In genomic region chr6:99612551-99613397, GRCh38 we compare ENCODE assay signal across 9 cellular contexts. TPM values are rescaled to one million over a fixed set of nuclear protein-coding genes. Genes with fewer than 3 reads are reported as not detected.
A peak's percentile ranks its signal among the peaks of the same experiment; 100 is the strongest.
DNase-seq lines count a peak whose midpoint lies in the region; ATAC-seq and TF ChIP-seq lines count a peak whose summit lies in the region.
"Had no signal": no experiment of that assay in that cellular context is flagged by ENCODE, and none has a peak within 500 bp of the region (broad histone marks: within the 10 kb centered on the region; RNA-seq: fewer than 3 reads in every experiment).

No MANE protein-coding gene starts in this region.

- no TSS peak for BruUV-seq in IMR-90 (replicated peaks; lab: Mats Ljungman, UMichigan)

- no peaks in the 10 kb centered on the region for H3K79me1 ChIP-seq in IMR-90 (ENCODE audit: low read depth in 1 of 2, low read length in 2 of 2)

- CTCF ChIA-PET in IMR-90 (lab: Yijun Ruan, JAX), result no interaction called here

- H3K36me3 ChIP-seq in IMR-90 (ENCODE audit: control insufficient read depth, insufficient read depth, low read length), result no peaks in the 10 kb centered on the region

- H3K4me3 ChIP-seq in IMR-90 (ENCODE audit: insufficient read depth, low read depth, low read length) (peak overlapping the region; percentile 12), fibroblast of the aortic adventitia (ENCODE audit: low read depth, low read length) (peak overlapping the region; percentile 35)

- peaks cover 4% of the 10 kb centered on the region for H3K36me3 Mint-ChIP-seq in activated CD4-positive, alpha-beta T cell treated with anti-CD3 and anti-CD28 coated beads, Interleukin-2, amount 10 ng/mL, durations not matched to agents 24 days and 14 days (ENCODE audit: low read depth)

- no peak overlapping the region for H2BK20ac ChIP-seq in IMR-90 (ENCODE audit: low read depth, low read length)

- no peak overlapping the region for H4K5ac ChIP-seq in IMR-90 (ENCODE audit: low read depth, low read length)

- no peak overlapping the region for H3K56ac ChIP-seq in IMR-90 (ENCODE audit: extremely low read depth, insufficient read depth, low read length)

- H3K27ac Mint-ChIP-seq in activated CD4-positive, alpha-beta T cell treated with anti-CD3 and anti-CD28 coated beads, Interleukin-2, amount 10 ng/mL, durations not matched to agents 24 days and 14 days, result no peak overlapping the region

- no peak overlapping the region for H4K8ac ChIP-seq in IMR-90 (ENCODE audit: low read depth in 2 of 2, low read length in 2 of 2)

- H2BK120ac ChIP-seq in IMR-90 (ENCODE audit: low read depth, low read length), result no peak overlapping the region

- H3K9me1 ChIP-seq in IMR-90 (ENCODE audit: insufficient read depth, low read length), result peaks cover 3% of the 10 kb centered on the region; the same call in 1 of the 2 replicates

- no peak for TF ChIP-seq POLR2A in IMR-90 (IDR thresholded peaks at IDR 0.05; ENCODE audit: low read depth, low read length)

- no peak overlapping the region for H2BK5ac ChIP-seq in IMR-90 (ENCODE audit: low read depth, low read length, poor library complexity, severe bottlenecking)

- peak overlapping the region; percentile 81 for H2AFZ ChIP-seq in IMR-90 (replicated peaks; ENCODE audit: low read length, poor library complexity)

- peaks cover 31% of the 10 kb centered on the region for H3K4me1 Mint-ChIP-seq in activated CD4-positive, alpha-beta T cell treated with anti-CD3 and anti-CD28 coated beads, Interleukin-2, amount 10 ng/mL, durations not matched to agents 24 days and 14 days

- H3K4ac ChIP-seq in IMR-90 (ENCODE audit: low read depth, low read length), result no peak overlapping the region

- H3K9ac ChIP-seq in IMR-90 (ENCODE audit: low read depth, low read length), result no peak overlapping the region

- no peak for ATAC-seq in IMR-90 (ENCODE audit: low read depth)
- peak; percentile 11 for ATAC-seq in stimulated activated naive CD8-positive, alpha-beta T cell treated with anti-CD3 and anti-CD28 coated beads, Interleukin-15, Interleukin-2, amounts not matched to agents 100 U/mL and 50 U/mL, for 24 hours
- ATAC-seq in HG02981 (IDR thresholded peaks at IDR 0.05; ENCODE audit: unreplicated experiment), result no peak

- peak overlapping the region; percentile 32 for H3K4me3 Mint-ChIP-seq in activated CD4-positive, alpha-beta T cell treated with anti-CD3 and anti-CD28 coated beads, Interleukin-2, amount 10 ng/mL, durations not matched to agents 24 days and 14 days

- H3K4me2 ChIP-seq in IMR-90 (ENCODE audit: low read depth, low read length), result peak overlapping the region; percentile 81; the same call in 1 of the 2 replicates

- POLR2A ChIA-PET in IMR-90 (lab: Charles Lee; ENCODE audit: unreplicated experiment), result no interaction called here

- dilution Hi-C loops in IMR-90 (cut with HindIII; ENCODE audit: low sequenced_read_pairs, unreplicated experiment), result no loop called here

- no peak for TF ChIP-seq CTCF in IMR-90 (conservative IDR thresholded peaks at IDR 0.05; ENCODE audit: low read depth, low read length)
- no peak for TF ChIP-seq CTCF in fibroblast of the aortic adventitia (IDR thresholded peaks at IDR 0.05; ENCODE audit: insufficient read depth, low read length)

- no peak overlapping the region for H3K14ac ChIP-seq in IMR-90 (replicated peaks; ENCODE audit: low read depth, low read length)

- peaks cover 12% of the 10 kb centered on the region for H3K9me3 ChIP-seq in IMR-90 (ENCODE audit: control insufficient read depth, insufficient read depth, low read length)

- H2AK5ac ChIP-seq in IMR-90 (ENCODE audit: low read depth, low read length), result no peak overlapping the region

- peaks cover 15% of the 10 kb centered on the region for H3K9me3 Mint-ChIP-seq in activated CD4-positive, alpha-beta T cell treated with anti-CD3 and anti-CD28 coated beads, Interleukin-2, amount 10 ng/mL, durations not matched to agents 24 days and 14 days

- H3K18ac ChIP-seq in IMR-90 (ENCODE audit: low read depth, low read length), result no peak overlapping the region

- H4K91ac ChIP-seq in IMR-90 (ENCODE audit: insufficient read depth, low read depth, low read length), result no peak overlapping the region

- H3K4me1 ChIP-seq in IMR-90 (ENCODE audit: control insufficient read depth, insufficient read depth, low read length), result no peaks in the 10 kb centered on the region

- peaks cover 75% of the 10 kb centered on the region for H3K27me3 Mint-ChIP-seq in activated CD4-positive, alpha-beta T cell treated with anti-CD3 and anti-CD28 coated beads, Interleukin-2, amount 10 ng/mL, durations not matched to agents 24 days and 14 days

- intact Hi-C loops in activated CD4-positive, alpha-beta T cell treated with anti-CD3 and anti-CD28 coated beads, Interleukin-2, amount 10 ng/mL, durations not matched to agents 24 days and 14 days (cut with micrococcal nuclease), result loop anchor here (5.0 kb wide), 1 partner anchor 1790 kb away; no protein-coding TSS in a partner anchor
- intact Hi-C loops in IMR-90 (cut with micrococcal nuclease), result no loop called here

- WGBS in IMR-90 (ENCODE audit: extremely low coverage in 2 of 2, insufficient read length in 1 of 2), 2 experiments, result 13% methylated on average over 31 of the region's 55 CpGs; no CpG with 5 or more reads in 1 of the 2 experiments

- H4K20me1 ChIP-seq in IMR-90 (ENCODE audit: insufficient read depth, low read length), result no peaks in the 10 kb centered on the region

- in situ Hi-C loops in IMR-90 (cut with MboI; ENCODE audit: low sequenced_read_pairs), result no loop called here

- no peak overlapping the region for H2AK9ac ChIP-seq in IMR-90 (replicated peaks; ENCODE audit: low read depth, low read length, poor library complexity)

- TF ChIP-seq RAD21 in IMR-90 (IDR thresholded peaks at IDR 0.05; ENCODE audit: low read length), result no peak

- H3K23ac ChIP-seq in IMR-90 (ENCODE audit: low read depth, low read length), result no peak overlapping the region

- no peak overlapping the region for H2BK15ac ChIP-seq in IMR-90 (ENCODE audit: low read depth, low read length)

- no peak overlapping the region for H3K27ac ChIP-seq in IMR-90 (ENCODE audit: insufficient read depth, low read length)

- peak; percentile 61 for DNase-seq in activated CD4-positive, alpha-beta T cell treated with anti-CD3 and anti-CD28 coated beads, Interleukin-2, amount 10 ng/mL, durations not matched to agents 24 days and 14 days
- DNase-seq in activated CD4-positive, alpha-beta T cell treated with anti-CD3 and anti-CD28 coated beads, Interleukin-2, amount 50 U/mL, for 4 hours, result no peak
- DNase-seq in IMR-90 (no peak), fibroblast of the aortic adventitia (ENCODE audit: low read depth) (no peak), OCI-M2 (lab: John Stamatoyannopoulos, UW; ENCODE audit: unreplicated experiment) (no peak), SK-N-DZ (ENCODE audit: low spot score) (no peak)
- DNase-seq in stimulated activated naive CD8-positive, alpha-beta T cell treated with anti-CD3 and anti-CD28 coated beads, Interleukin-15, Interleukin-2, amounts not matched to agents 100 U/mL and 50 U/mL, for 24 hours, result peak; percentile 4

- H3K27me3 ChIP-seq in IMR-90 (ENCODE audit: control insufficient read depth, insufficient read depth, low read length), result peaks cover 77% of the 10 kb centered on the region

TF ChIP-seq in IMR-90, 13 proteins besides CTCF, POLR2A, EP300 and RAD21 (continues in another document):
- TF ChIP-seq ELK1 (IDR thresholded peaks at IDR 0.05; ENCODE audit: borderline replicate concordance, low read depth, low read length) (no peak), NFE2L2 (IDR thresholded peaks at IDR 0.05; ENCODE audit: low read depth, low read length) (no peak), USF2 (IDR thresholded peaks at IDR 0.05; ENCODE audit: low read depth, low read length) (no peak), CHD1 (IDR thresholded peaks at IDR 0.05; ENCODE audit: low read depth, low read length) (no peak), SMC3 (IDR thresholded peaks at IDR 0.05; ENCODE audit: low read depth, low read length) (no peak), BHLHE40 (IDR thresholded peaks at IDR 0.05; ENCODE audit: low read depth, low read length) (no peak), MAFK (IDR thresholded peaks at IDR 0.05; ENCODE audit: low read depth, low read length) (no peak), RFX5 (IDR thresholded peaks at IDR 0.05; ENCODE audit: low read depth, low read length) (no peak), RCOR1 (IDR thresholded peaks at IDR 0.05; ENCODE audit: insufficient replicate concordance, low read length) (no peak)

RNA-seq across cellular contexts. Expression of gene PRDM13, which starts 6.1 kb away (rescaled TPM):
- total RNA-seq in activated CD4-positive, alpha-beta T cell treated with anti-CD3 and anti-CD28 coated beads, Interleukin-2, amount 10 ng/mL, durations not matched to agents 24 days and 14 days, result 0.05 TPM in 1 of 2 replicates, not detected in the other
- total RNA-seq in IMR-90 (2012; rRNA removed), result not detected in 2 replicates
- polyA plus RNA-seq in IMR-90 (2012; rRNA removed), result not detected in 2 replicates
- not detected in 2 replicates for polyA plus RNA-seq in IMR-90 (2012; cell fraction: cytosol; rRNA removed)
- polyA plus RNA-seq in IMR-90 (2012; cell fraction: nucleus; rRNA removed; ENCODE audit: low replicate concordance), result not detected in 2 replicates
- total RNA-seq in fibroblast of the aortic adventitia (ENCODE audit: low replicate concordance), result not detected in 2 replicates
- 1.3 and 1.4 TPM in 2 replicates for polyA plus RNA-seq in SK-N-DZ (2014; cell fraction: cytosol; rRNA removed)
- polyA plus RNA-seq in SK-N-DZ (2014; cell fraction: nucleus; rRNA removed), result 0.26 and 0.70 TPM in 2 replicates
- total RNA-seq: T-helper 2 cell treated with Interferon-gamma antibody and Interleukin-4, amounts not matched to agents 100 ng/mL and 5 ng/mL, for 36 hours had no signal

RNA-seq across cellular contexts. Expression of gene CCNC, which starts 44.3 kb away (rescaled TPM):
- 49.6 and 56.0 TPM in 2 replicates for total RNA-seq in activated CD4-positive, alpha-beta T cell treated with anti-CD3 and anti-CD28 coated beads, Interleukin-2, amount 10 ng/mL, durations not matched to agents 24 days and 14 days
- 95.7 and 127 TPM in 2 replicates for total RNA-seq in IMR-90 (2012; rRNA removed)
- polyA plus RNA-seq in IMR-90 (2012; rRNA removed), result 19.8 and 30.1 TPM in 2 replicates
- polyA plus RNA-seq in IMR-90 (2012; cell fraction: cytosol; rRNA removed), result 5.4 and 10.6 TPM in 2 replicates
- polyA plus RNA-seq in IMR-90 (2012; cell fraction: nucleus; rRNA removed; ENCODE audit: low replicate concordance), result 1.4 and 15.0 TPM in 2 replicates
- 52.4 and 58.0 TPM in 2 replicates for total RNA-seq in fibroblast of the aortic adventitia (ENCODE audit: low replicate concordance)
- 61.3 and 69.1 TPM in 2 replicates for polyA plus RNA-seq in SK-N-DZ (2014; cell fraction: cytosol; rRNA removed)
- polyA plus RNA-seq in SK-N-DZ (2014; cell fraction: nucleus; rRNA removed), result 76.9 and 84.6 TPM in 2 replicates

Comparison
In these comparisons a context has a peak if more than half of its experiments do, and no peak if none do; other contexts are left out.
1. DNase-seq: peak in activated CD4-positive, alpha-beta T cell treated with anti-CD3 and anti-CD28 coated beads, Interleukin-2, amount 10 ng/mL, durations not matched to agents 24 days and 14 days (single experiment) and stimulated activated naive CD8-positive, alpha-beta T cell treated with anti-CD3 and anti-CD28 coated beads, Interleukin-15, Interleukin-2, amounts not matched to agents 100 U/mL and 50 U/mL, for 24 hours (single experiment); none in activated CD4-positive, alpha-beta T cell treated with anti-CD3 and anti-CD28 coated beads, Interleukin-2, amount 50 U/mL, for 4 hours (0 of 2), IMR-90 (single experiment), fibroblast of the aortic adventitia (single experiment), OCI-M2 (single experiment) and SK-N-DZ (single experiment).